ENCODE assay signal across 1 cellular context in the genomic region with DNA sequence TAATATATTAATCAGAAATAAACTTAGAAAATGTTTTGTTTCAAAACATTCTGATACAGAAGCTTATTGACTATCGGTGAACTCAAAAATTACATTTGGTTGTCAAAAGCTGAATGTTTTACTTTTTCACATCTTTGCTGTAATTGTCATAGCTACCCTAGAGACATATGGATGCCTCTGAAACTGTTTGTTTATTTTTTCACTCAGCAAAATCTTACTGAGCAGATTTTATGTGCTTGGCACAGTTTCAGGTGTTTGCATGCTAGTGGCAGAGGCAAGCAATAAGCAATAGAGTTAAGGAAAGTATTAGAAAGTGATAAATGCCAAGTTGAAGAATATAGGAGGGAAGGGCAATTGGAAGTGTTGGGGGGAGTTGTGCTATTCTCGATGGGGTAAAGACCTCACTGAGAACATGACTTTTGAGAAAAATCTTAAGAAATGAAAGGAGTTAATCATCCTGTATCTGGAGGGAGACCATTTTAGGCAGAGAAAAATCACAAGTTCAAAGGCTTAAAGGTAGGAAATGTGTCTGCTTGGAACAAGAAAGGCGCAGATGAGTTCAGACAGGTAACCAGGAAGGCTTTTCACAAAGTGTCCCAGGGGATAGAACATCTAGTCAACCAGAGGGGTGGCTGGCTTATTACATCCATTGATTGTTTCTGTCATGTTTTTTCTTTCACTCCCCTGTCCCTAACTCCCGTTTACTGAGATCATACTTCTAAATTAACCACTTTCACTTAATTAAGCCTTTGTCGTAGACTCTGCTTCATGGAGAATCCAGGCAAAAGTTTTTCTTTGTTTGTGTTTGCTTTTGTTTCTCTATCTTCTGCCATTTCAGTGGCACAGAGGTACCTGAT.
TF ChIP-seq lines count a peak whose summit lies in the region.

No MANE protein-coding gene starts in this region.

TF ChIP-seq in GM23338, 12 proteins besides CTCF, POLR2A, EP300 and RAD21 (continued from another document):
- TF ChIP-seq, protein P1, sequence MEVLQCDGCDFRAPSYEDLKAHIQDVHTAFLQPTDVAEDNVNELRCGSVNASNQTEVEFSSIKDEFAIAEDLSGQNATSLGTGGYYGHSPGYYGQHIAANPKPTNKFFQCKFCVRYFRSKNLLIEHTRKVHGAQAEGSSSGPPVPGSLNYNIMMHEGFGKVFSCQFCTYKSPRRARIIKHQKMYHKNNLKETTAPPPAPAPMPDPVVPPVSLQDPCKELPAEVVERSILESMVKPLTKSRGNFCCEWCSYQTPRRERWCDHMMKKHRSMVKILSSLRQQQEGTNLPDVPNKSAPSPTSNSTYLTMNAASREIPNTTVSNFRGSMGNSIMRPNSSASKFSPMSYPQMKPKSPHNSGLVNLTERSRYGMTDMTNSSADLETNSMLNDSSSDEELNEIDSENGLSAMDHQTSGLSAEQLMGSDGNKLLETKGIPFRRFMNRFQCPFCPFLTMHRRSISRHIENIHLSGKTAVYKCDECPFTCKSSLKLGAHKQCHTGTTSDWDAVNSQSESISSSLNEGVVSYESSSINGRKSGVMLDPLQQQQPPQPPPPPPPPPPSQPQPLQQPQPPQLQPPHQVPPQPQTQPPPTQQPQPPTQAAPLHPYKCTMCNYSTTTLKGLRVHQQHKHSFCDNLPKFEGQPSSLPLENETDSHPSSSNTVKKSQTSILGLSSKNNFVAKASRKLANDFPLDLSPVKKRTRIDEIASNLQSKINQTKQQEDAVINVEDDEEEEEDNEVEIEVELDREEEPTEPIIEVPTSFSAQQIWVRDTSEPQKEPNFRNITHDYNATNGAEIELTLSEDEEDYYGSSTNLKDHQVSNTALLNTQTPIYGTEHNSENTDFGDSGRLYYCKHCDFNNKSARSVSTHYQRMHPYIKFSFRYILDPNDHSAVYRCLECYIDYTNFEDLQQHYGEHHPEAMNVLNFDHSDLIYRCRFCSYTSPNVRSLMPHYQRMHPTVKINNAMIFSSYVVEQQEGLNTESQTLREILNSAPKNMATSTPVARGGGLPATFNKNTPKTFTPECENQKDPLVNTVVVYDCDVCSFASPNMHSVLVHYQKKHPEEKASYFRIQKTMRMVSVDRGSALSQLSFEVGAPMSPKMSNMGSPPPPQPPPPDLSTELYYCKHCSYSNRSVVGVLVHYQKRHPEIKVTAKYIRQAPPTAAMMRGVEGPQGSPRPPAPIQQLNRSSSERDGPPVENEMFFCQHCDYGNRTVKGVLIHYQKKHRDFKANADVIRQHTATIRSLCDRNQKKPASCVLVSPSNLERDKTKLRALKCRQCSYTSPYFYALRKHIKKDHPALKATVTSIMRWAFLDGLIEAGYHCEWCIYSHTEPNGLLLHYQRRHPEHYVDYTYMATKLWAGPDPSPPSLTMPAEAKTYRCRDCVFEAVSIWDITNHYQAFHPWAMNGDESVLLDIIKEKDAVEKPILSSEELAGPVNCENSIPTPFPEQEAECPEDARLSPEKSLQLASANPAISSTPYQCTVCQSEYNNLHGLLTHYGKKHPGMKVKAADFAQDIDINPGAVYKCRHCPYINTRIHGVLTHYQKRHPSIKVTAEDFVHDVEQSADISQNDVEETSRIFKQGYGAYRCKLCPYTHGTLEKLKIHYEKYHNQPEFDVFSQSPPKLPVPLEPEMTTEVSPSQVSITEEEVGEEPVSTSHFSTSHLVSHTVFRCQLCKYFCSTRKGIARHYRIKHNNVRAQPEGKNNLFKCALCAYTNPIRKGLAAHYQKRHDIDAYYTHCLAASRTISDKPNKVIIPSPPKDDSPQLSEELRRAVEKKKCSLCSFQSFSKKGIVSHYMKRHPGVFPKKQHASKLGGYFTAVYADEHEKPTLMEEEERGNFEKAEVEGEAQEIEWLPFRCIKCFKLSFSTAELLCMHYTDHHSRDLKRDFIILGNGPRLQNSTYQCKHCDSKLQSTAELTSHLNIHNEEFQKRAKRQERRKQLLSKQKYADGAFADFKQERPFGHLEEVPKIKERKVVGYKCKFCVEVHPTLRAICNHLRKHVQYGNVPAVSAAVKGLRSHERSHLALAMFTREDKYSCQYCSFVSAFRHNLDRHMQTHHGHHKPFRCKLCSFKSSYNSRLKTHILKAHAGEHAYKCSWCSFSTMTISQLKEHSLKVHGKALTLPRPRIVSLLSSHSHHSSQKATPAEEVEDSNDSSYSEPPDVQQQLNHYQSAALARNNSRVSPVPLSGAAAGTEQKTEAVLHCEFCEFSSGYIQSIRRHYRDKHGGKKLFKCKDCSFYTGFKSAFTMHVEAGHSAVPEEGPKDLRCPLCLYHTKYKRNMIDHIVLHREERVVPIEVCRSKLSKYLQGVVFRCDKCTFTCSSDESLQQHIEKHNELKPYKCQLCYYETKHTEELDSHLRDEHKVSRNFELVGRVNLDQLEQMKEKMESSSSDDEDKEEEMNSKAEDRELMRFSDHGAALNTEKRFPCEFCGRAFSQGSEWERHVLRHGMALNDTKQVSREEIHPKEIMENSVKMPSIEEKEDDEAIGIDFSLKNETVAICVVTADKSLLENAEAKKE (CRISPR knock-in tag; IDR thresholded peaks at IDR 0.05) = no peak
